ENCODE assay signal across 27 cellular contexts in the genomic region with DNA sequence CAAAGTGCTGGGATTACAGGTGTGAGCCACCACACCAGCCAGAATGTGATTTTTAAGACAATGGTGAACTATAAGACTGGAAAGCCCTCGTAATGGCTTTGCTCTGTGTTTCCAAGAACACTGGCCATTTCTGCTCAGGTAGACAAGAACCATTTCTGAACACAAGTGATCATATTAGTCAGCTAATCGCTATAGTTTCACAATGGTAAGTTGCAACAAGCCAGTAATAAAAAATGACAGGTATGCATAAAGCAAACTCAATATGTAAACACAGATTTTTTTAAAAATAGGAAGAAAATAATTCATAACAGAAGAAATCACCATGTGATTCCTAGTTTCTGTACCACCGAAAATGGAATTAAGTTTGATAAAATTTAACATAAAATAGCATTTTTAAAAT.
DNase-seq lines count a peak whose midpoint lies in the region; ATAC-seq, FAIRE-seq and TF ChIP-seq lines count a peak whose summit lies in the region.
"Had no signal": no experiment of that assay in that cellular context is flagged by ENCODE, and none has a peak within 500 bp of the region (broad histone marks: within the 10 kb centered on the region; RNA-seq: fewer than 3 reads in every experiment).

No MANE protein-coding gene starts in this region.

- no peaks in the 10 kb centered on the region for H3K9me2 ChIP-seq in PC-9 (ENCODE audit: insufficient read depth)

- H3K27me3 ChIP-seq in PC-9 (ENCODE audit: insufficient read depth, low read depth), result no peaks in the 10 kb centered on the region
- no peaks in the 10 kb centered on the region for H3K27me3 ChIP-seq in K562 (ENCODE audit: control insufficient read depth in 2 of 2, insufficient read depth in 2 of 2, low read length in 2 of 2)
- H3K27me3 ChIP-seq in colonic mucosa, result no peaks in the 10 kb centered on the region
- H3K27me3 ChIP-seq: MG63, Peyer's patch, SJCRH30 had no signal

- peaks cover 11% of the 10 kb centered on the region for H3K36me3 Mint-ChIP-seq in Calu3 (ENCODE audit: insufficient read depth, unreplicated experiment)
- peaks cover 12 to 19% of the 10 kb centered on the region in 2 donors for H3K36me3 Mint-ChIP-seq in CD14-positive monocyte

- H3K9me1 ChIP-seq in K562 (ENCODE audit: control insufficient read depth, insufficient read depth, low read length), result no peaks in the 10 kb centered on the region

- peak overlapping the region; percentile 93 for H3K27ac ChIP-seq in PC-9
- H3K27ac ChIP-seq in K562 (ENCODE audit: extremely low read depth, low read depth, low read length), result no peak overlapping the region
- no peak overlapping the region for H3K27ac ChIP-seq in colonic mucosa
- H3K27ac ChIP-seq: C4-2B, Peyer's patch, SJCRH30 had no signal

- H3K27me3 Mint-ChIP-seq in Calu3 (ENCODE audit: unreplicated experiment) (no peaks in the 10 kb centered on the region), CD14-positive monocyte (ENCODE audit: low read depth in 3 of 3) (no peaks in the 10 kb centered on the region)
- H3K27me3 Mint-ChIP-seq: B cell; CD8-positive, alpha-beta memory T cell; T-helper 17 cell had no signal

- intact Hi-C loops in Calu3 (cut with micrococcal nuclease; ENCODE audit: unreplicated experiment) (no loop called here), PC-9 (cut with micrococcal nuclease; ENCODE audit: unreplicated experiment) (no loop called here), K562 (cut with micrococcal nuclease) (no loop called here), colonic mucosa (cut with DNase I) (no loop called here), CD14-positive monocyte (cut with micrococcal nuclease) (loop anchor here in 1 of 2 donors (5.0 kb wide), 1 partner anchor 33 kb away; no protein-coding TSS in a partner anchor)

- H3K4me2 ChIP-seq in PC-9 (peak overlapping the region; percentile 46), K562 (ENCODE audit: insufficient read depth, low read length) (no peak overlapping the region)

- H3K4me1 Mint-ChIP-seq in Calu3 (ENCODE audit: low read depth, unreplicated experiment) (peaks cover 48% of the 10 kb centered on the region), CD14-positive monocyte (peaks cover 29% of the 10 kb centered on the region)

- no peak for TF ChIP-seq POLR2A in K562 (conservative IDR thresholded peaks at IDR 0.05)

- H3K36me3 ChIP-seq in PC-9 (ENCODE audit: low read depth) (peaks cover 15% of the 10 kb centered on the region; the same call in 1 of the 2 replicates), K562 (ENCODE audit: control insufficient read depth, insufficient read depth, low read length) (peaks cover 9% of the 10 kb centered on the region; the same call in 2 of the 3 replicates), colonic mucosa (no peaks in the 10 kb centered on the region)
- H3K36me3 ChIP-seq: Peyer's patch had no signal

- H3K9me3 ChIP-seq in PC-9 (ENCODE audit: insufficient read depth, low read depth) (no peaks in the 10 kb centered on the region; the same call in 1 of the 2 replicates), K562 (replicated peaks; ENCODE audit: control insufficient read depth, insufficient read depth, low read depth, low read length) (no peaks in the 10 kb centered on the region), colonic mucosa (no peaks in the 10 kb centered on the region)
- H3K9me3 ChIP-seq: MG63, Peyer's patch, SJCRH30 had no signal

- peaks cover 55% of the 10 kb centered on the region for H3F3A ChIP-seq in PC-9 (ENCODE audit: insufficient read depth, low read depth)

- H3K9me3 Mint-ChIP-seq in Calu3 (ENCODE audit: low read depth, unreplicated experiment) (no peaks in the 10 kb centered on the region), CD14-positive monocyte (peaks cover 0 to 4% (median 0%) of the 10 kb centered on the region in 7 donors)
- H3K9me3 Mint-ChIP-seq: CD8-positive, alpha-beta memory T cell had no signal

- H3K4me3 Mint-ChIP-seq in Calu3 (ENCODE audit: low read depth, unreplicated experiment), result no peak overlapping the region
- no peak overlapping the region for H3K4me3 Mint-ChIP-seq in CD14-positive monocyte
- H3K4me3 Mint-ChIP-seq: B cell; CD8-positive, alpha-beta memory T cell; T-helper 17 cell had no signal

- in situ Hi-C loops in K562 (cut with MboI), result no loop called here

- TF ChIP-seq EP300 in K562 (IDR thresholded peaks at IDR 0.05; ENCODE audit: low read length), result no peak

- 96% methylated on average over 3 of the region's 3 CpGs for WGBS in K562 (ENCODE audit: insufficient coverage, low coverage, missing lambda C conversion rate)

- H3K79me2 ChIP-seq in PC-9 (ENCODE audit: low read depth) (peaks cover 9% of the 10 kb centered on the region; the same call in 1 of the 2 replicates), K562 (ENCODE audit: control insufficient read depth, insufficient read depth, low read length) (no peaks in the 10 kb centered on the region)

- H3K27ac Mint-ChIP-seq in Calu3 (ENCODE audit: unreplicated experiment) (peak overlapping the region; percentile 70), CD14-positive monocyte (peak overlapping the region in 2 of 7 donors; percentile 16 to 70)
- H3K27ac Mint-ChIP-seq: T-helper 17 cell had no signal

- TF ChIP-seq CTCF in Calu3 (IDR thresholded peaks at IDR 0.05; ENCODE audit: unreplicated experiment) (no peak), PC-9 (conservative IDR thresholded peaks at IDR 0.05) (no peak), K562 (IDR thresholded peaks at IDR 0.05 in 2 of 3, conservative IDR thresholded peaks at IDR 0.05 in 1 of 3; ENCODE audit: insufficient read depth in 2 of 3, low read depth in 1 of 3, low read length in 3 of 3) (no peak), colonic mucosa (IDR thresholded peaks at IDR 0.05) (no peak), CD14-positive monocyte (IDR thresholded peaks at IDR 0.05) (no peak)

- no peak overlapping the region for H2AFZ ChIP-seq in PC-9
- no peak overlapping the region for H2AFZ ChIP-seq in K562 (ENCODE audit: low read depth, low read length)

- CTCF ChIA-PET in Calu3 (lab: Charles Lee) (interaction anchor here (0.6 to 1.5 kb wide), 2 partner anchors 90 to 99 kb away, joined by 3 read pairs; no protein-coding TSS in a partner anchor), PC-9 (lab: Charles Lee) (no interaction called here), K562 (lab: Yijun Ruan, JAX; ENCODE audit: low intra/inter-chr PET ratio) (no interaction called here)

- peaks cover 66% of the 10 kb centered on the region for H3K4me1 ChIP-seq in PC-9 (replicated peaks; ENCODE audit: insufficient read depth)
- H3K4me1 ChIP-seq in K562 (replicated peaks in 1 of 2; ENCODE audit: control insufficient read depth in 2 of 2, insufficient read depth in 2 of 2, low read length in 2 of 2), result peaks cover 7 to 29% of the 10 kb centered on the region in 2 experiments; a peak in 3 of 5 replicates
- H3K4me1 ChIP-seq in colonic mucosa, result peaks cover 16% of the 10 kb centered on the region

- BruUV-seq in Calu3 (replicated peaks; lab: Mats Ljungman, UMichigan), result no TSS peak
- BruUV-seq in PC-9 (replicated peaks; lab: Mats Ljungman, UMichigan), result no TSS peak
- BruUV-seq in K562 (replicated peaks; lab: Mats Ljungman, UMichigan), result no TSS peak

- H3K4me3 ChIP-seq in PC-9 (no peak overlapping the region), K562 (no peak overlapping the region), colonic mucosa (no peak overlapping the region)
- H3K4me3 ChIP-seq: GM12878, MG63, Peyer's patch, SJCRH30 had no signal

- H4K20me1 ChIP-seq in PC-9 (ENCODE audit: insufficient read depth) (no peaks in the 10 kb centered on the region), K562 (replicated peaks; ENCODE audit: control insufficient read depth, insufficient read depth, low read length) (no peaks in the 10 kb centered on the region)

- no peak for FAIRE-seq in K562 (lab: Jason Lieb, UNC)
- FAIRE-seq: G401.6, GM12878, H1 had no signal

- no peak for DNase-seq in Calu3
- DNase-seq in PC-9, result peak in 1 of 2 experiments; percentile 98
- no peak for DNase-seq in K562 (ENCODE audit: extremely low read depth in 1 of 4, low spot score in 3 of 4)
- peak; percentile 62 for DNase-seq in iris pigment epithelial cell (ENCODE audit: low read depth)
- DNase-seq in effector CD8-positive, alpha-beta T cell (lab: John Stamatoyannopoulos, UW), result no peak
- DNase-seq in colonic mucosa, result no peak
- no peak for DNase-seq in CD14-positive monocyte (ENCODE audit: low spot score)
- DNase-seq: CD8-positive, alpha-beta memory T cell; HCEC 1CT; KBM-7; MG63; NCI-H1048; NCI-H1417; NCI-H1694; NCI-H2029 treated with DMSO at 0.1 percent for 48 hours; NCI-H2227 treated with DMSO at 0.1 percent for 48 hours; NCI-H526 treated with DMSO at 0.1 percent for 48 hours; Peyer's patch; SJCRH30; T-helper 17 cell had no signal

- no peak for ATAC-seq in K562
- ATAC-seq: GM12878, Right ventricle myocardium inferior, SK-N-SH treated with all-trans-retinoic acid at 6 μM for 48 hours, T-helper 17 cell had no signal

- POLR2A ChIA-PET in PC-9 (lab: Charles Lee; ENCODE audit: unreplicated experiment) (interaction anchor here (0.6 kb wide), 1 partner anchor 202 kb away, joined by 3 read pairs; no protein-coding TSS in a partner anchor), K562 (lab: Yijun Ruan, JAX) (no interaction called here)

- TF ChIP-seq RAD21 in K562 (CRISPR knock-in tag; conservative IDR thresholded peaks at IDR 0.05 in 1 of 2, IDR thresholded peaks at IDR 0.05 in 1 of 2), result no peak

- no peak overlapping the region for H3K9ac ChIP-seq in K562 (ENCODE audit: insufficient read depth in 1 of 2, low read depth in 2 of 2, low read length in 2 of 2)
- no peak overlapping the region for H3K9ac ChIP-seq in colonic mucosa (ENCODE audit: low read depth in 2 of 2, low read length in 2 of 2)

TF ChIP-seq in K562, 482 proteins besides CTCF, POLR2A, EP300 and RAD21:
- TF ChIP-seq ZNF316 (IDR thresholded peaks at IDR 0.05), result 0 out of 2 replicates have a peak, but pooled peaks have one; percentile 19
- no peak for TF ChIP-seq SAFB (IDR thresholded peaks at IDR 0.05; ENCODE audit: borderline replicate concordance, low read depth, low read length)
